ENCODE assay signal across 1 cellular context in genomic region chr20:23340524-23340923, GRCh38.
TF ChIP-seq lines count a peak whose summit lies in the region.

No MANE protein-coding gene starts in this region.

TF ChIP-seq in GM23338, 12 proteins besides CTCF, POLR2A, EP300 and RAD21 (continued from another document):
- TF ChIP-seq REST (IDR thresholded peaks at IDR 0.05; ENCODE audit: unreplicated experiment) (no peak), POLR2AphosphoS5 (IDR thresholded peaks at IDR 0.05; ENCODE audit: low read depth) (no peak), NANOG (IDR thresholded peaks at IDR 0.05; ENCODE audit: borderline replicate concordance) (no peak), ETS1 (IDR thresholded peaks at IDR 0.05) (no peak)
TF ChIP-seq in GM23338: peak in this region for 0.
